23 cellular contexts compared by ENCODE assay signal in the genomic region with DNA sequence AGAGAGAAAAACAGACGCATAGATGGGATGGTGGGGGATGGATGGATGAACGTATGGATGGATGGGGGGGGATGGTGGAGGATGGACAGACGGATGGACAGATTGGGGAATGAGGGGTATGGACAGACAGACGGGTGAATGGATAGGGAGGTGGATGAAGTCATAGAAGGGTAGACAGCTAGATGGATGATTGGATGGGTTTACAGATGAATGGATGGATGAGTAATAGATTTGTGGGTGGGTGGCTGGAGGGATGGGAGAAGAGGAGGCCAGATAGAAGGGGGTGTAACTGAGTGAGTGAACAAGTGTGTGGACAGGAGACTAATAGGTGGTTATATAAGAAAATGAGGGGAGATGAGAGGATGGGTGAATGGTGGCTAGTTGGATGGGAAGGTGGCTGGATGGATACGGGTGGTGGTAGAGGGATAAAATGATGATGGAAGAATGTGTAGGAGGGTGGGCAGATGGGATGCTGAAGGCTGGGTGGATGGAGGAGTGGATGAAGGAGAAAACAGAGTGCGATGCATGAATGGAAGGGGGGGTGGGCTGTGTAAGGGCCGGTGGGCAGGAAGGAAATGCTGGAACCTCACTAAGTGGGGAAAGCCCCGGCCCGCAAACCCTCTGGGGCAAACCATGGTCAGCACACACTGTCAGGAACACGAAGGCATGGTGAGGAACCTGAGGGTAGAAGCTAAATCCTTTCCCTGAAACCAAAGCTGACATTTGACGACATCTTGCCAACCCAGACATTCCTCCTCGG. TPM values are rescaled to one million over a fixed set of nuclear protein-coding genes. Genes with fewer than 3 reads are reported as not detected.
A peak's percentile ranks its signal among the peaks of the same experiment; 100 is the strongest.
DNase-seq lines count a peak whose midpoint lies in the region; ATAC-seq and TF ChIP-seq lines count a peak whose summit lies in the region.
"Had no signal": no experiment of that assay in that cellular context is flagged by ENCODE, and none has a peak within 500 bp of the region (broad histone marks: within the 10 kb centered on the region; RNA-seq: fewer than 3 reads in every experiment).

No MANE protein-coding gene starts in this region.

- no peaks in the 10 kb centered on the region for H3K9me2 ChIP-seq in MM.1S (replicated peaks; ENCODE audit: insufficient read depth, low read length)

- no peaks in the 10 kb centered on the region for H3F3A ChIP-seq in MM.1S (ENCODE audit: insufficient read depth, low read length)

- H3K9ac ChIP-seq in MM.1S (ENCODE audit: low read length): no peak overlapping the region
- H3K9ac ChIP-seq: parathyroid adenoma had no signal

- no peak overlapping the region for H3K4me2 ChIP-seq in MM.1S (ENCODE audit: low read depth, low read length)
- H3K4me2 ChIP-seq: smooth muscle cell had no signal

- TF ChIP-seq CTCF in coronary artery (IDR thresholded peaks at IDR 0.05) (no peak), omental fat pad (IDR thresholded peaks at IDR 0.05) (no peak), tibial nerve (IDR thresholded peaks at IDR 0.05) (no peak), MM.1S (IDR thresholded peaks at IDR 0.05; ENCODE audit: low read length) (no peak), adrenal gland (IDR thresholded peaks at IDR 0.05) (no peak)

- H2AFZ ChIP-seq in MM.1S (ENCODE audit: low read length): no peak overlapping the region
- H2AFZ ChIP-seq: parathyroid adenoma had no signal

- peak overlapping the region; percentile 88 to 95 for H3K27ac ChIP-seq in coronary artery
- peak overlapping the region; percentile 72 to 93 (median 80) for H3K27ac ChIP-seq in tibial nerve
- H3K27ac ChIP-seq in MM.1S (ENCODE audit: low read length): no peak overlapping the region
- peak overlapping the region in 2 of 5 donors; percentile 70 to 78 for H3K27ac ChIP-seq in adrenal gland
- H3K27ac ChIP-seq: epithelial cell of prostate, parathyroid adenoma had no signal

- TF ChIP-seq POLR2A in tibial nerve (IDR thresholded peaks at IDR 0.05) (no peak), adrenal gland (IDR thresholded peaks at IDR 0.05) (no peak)

- H4K20me1 ChIP-seq in MM.1S (ENCODE audit: insufficient read depth, low read length): no peaks in the 10 kb centered on the region

- peak overlapping the region; percentile 31 for H3K4me3 ChIP-seq in coronary artery
- no peak overlapping the region for H3K4me3 ChIP-seq in tibial nerve
- H3K4me3 ChIP-seq in MM.1S (ENCODE audit: low read length): no peak overlapping the region
- no peak overlapping the region for H3K4me3 ChIP-seq in adrenal gland
- H3K4me3 ChIP-seq: smooth muscle cell had no signal

- DNase-seq in HT1080 (ENCODE audit: low read depth) (peak; percentile 31), coronary artery (ENCODE audit: low spot score) (no peak), omental fat pad (ENCODE audit: low spot score) (no peak), tibial nerve (ENCODE audit: low spot score in 2 of 2) (no peak), MM.1S (no peak), adrenal gland (no peak)
- no peak for DNase-seq in activated CD4-positive, CD25-positive, alpha-beta regulatory T cell treated with anti-CD3 and anti-CD28 coated beads, Interleukin-2, amount 50 U/mL, for 72 hours
- DNase-seq: activated CD4-positive, alpha-beta T cell treated with anti-CD3 and anti-CD28 coated beads for 48 hours; activated CD8-positive, alpha-beta memory T cell treated with anti-CD3 and anti-CD28 coated beads, Interleukin-2, amount 10 ng/mL, durations not matched to agents 7 days and 5 days; CD8-positive, alpha-beta memory T cell; left colon; NCI-H1048; NCI-H187 treated with DMSO at 0.1 percent for 48 hours; NCI-H2227 treated with DMSO at 0.1 percent for 48 hours; NCI-H774; PC-3; SHP77 treated with DMSO at 0.1 percent for 48 hours; stimulated activated CD4-positive, alpha-beta T cell treated with anti-CD3 and anti-CD28 coated beads, Interleukin-4, amount 100 ng/mL, for 24 hours; T-helper 1 cell had no signal

- WGBS in tibial nerve, 2 donors: 42 to 47% methylated on average over 12 of the region's 12 CpGs
- WGBS in adrenal gland, 4 donors: 81 to 90% (median 85%) methylated on average over 12 of the region's 12 CpGs

- H3K79me2 ChIP-seq in MM.1S (ENCODE audit: low read length): no peaks in the 10 kb centered on the region
- H3K79me2 ChIP-seq: parathyroid adenoma had no signal

- TF ChIP-seq EP300 in tibial nerve (IDR thresholded peaks at IDR 0.05): no peak

- peak; percentile 47 for ATAC-seq in omental fat pad (ENCODE audit: low FRiP score)
- ATAC-seq: activated CD8-positive, alpha-beta memory T cell treated with anti-CD3 and anti-CD28 coated beads, Interleukin-2, amount 10 ng/mL, durations not matched to agents 7 days and 5 days; left colon; naive thymus-derived CD8-positive, alpha-beta T cell; PC-3 had no signal

- H3K9me3 ChIP-seq in tibial nerve: no peaks in the 10 kb centered on the region
- H3K9me3 ChIP-seq in MM.1S (replicated peaks; ENCODE audit: insufficient read depth, low read length): no peaks in the 10 kb centered on the region
- no peaks in the 10 kb centered on the region for H3K9me3 ChIP-seq in adrenal gland (replicated peaks in 1 of 3)

- H3K4me1 ChIP-seq in tibial nerve (peaks cover 0 to 97% (median 67%) of the 10 kb centered on the region in 4 donors), MM.1S (ENCODE audit: low read length) (no peaks in the 10 kb centered on the region), adrenal gland (replicated peaks in 1 of 2) (peaks cover 0 to 20% of the 10 kb centered on the region in 2 donors)

- H3K27me3 ChIP-seq in tibial nerve (no peaks in the 10 kb centered on the region), MM.1S (replicated peaks; ENCODE audit: insufficient read depth, low read length) (peaks cover 87% of the 10 kb centered on the region), adrenal gland (no peaks in the 10 kb centered on the region)

- intact Hi-C loops in adrenal gland (cut with DNase I): no loop called here

- H3K36me3 ChIP-seq in tibial nerve (no peaks in the 10 kb centered on the region), MM.1S (replicated peaks; ENCODE audit: insufficient read depth, low read length) (no peaks in the 10 kb centered on the region), adrenal gland (replicated peaks in 1 of 2) (no peaks in the 10 kb centered on the region)

RNA-seq across cellular contexts. Expression of gene ARVCF, which starts 21.6 kb away (rescaled TPM):
- 3.7 and 8.4 TPM in 2 replicates for total RNA-seq in HT1080 (2014; rRNA removed; shearing (Covaris generic))
- polyA plus RNA-seq in HT1080 (2015; cell fraction: cytosol; rRNA removed): 2.7 and 3.2 TPM in 2 replicates
- 17.3 and 19.9 TPM in 2 replicates for polyA plus RNA-seq in HT1080 (2015; cell fraction: nucleus; rRNA removed)
- total RNA-seq in omental fat pad: 10 to 100 TPM in 2 of 4 donors, 1 to 10 TPM in 2; 6.5 to 20.0 (median 9.3) TPM
- 10 to 100 TPM; 47.5 to 98.3 (median 80.6) TPM for total RNA-seq in tibial nerve
- 10 to 100 TPM in 6 of 8 donors, 1 to 10 TPM in 2; 8.5 to 46.1 (median 23.9) TPM for total RNA-seq in adrenal gland
- polyA plus RNA-seq in adrenal gland: 10 to 100 TPM in 2 of 3 donors, 1 to 10 TPM in 1; 1.2 to 74.8 (median 18.8) TPM

RNA-seq across cellular contexts. Expression of gene TANGO2, which starts 25.9 kb away (rescaled TPM):
- 17.2 and 18.8 TPM in 2 replicates for total RNA-seq in HT1080 (2014; rRNA removed; shearing (Covaris generic))
- 13.9 and 17.9 TPM in 2 replicates for polyA plus RNA-seq in HT1080 (2015; cell fraction: cytosol; rRNA removed)
- polyA plus RNA-seq in HT1080 (2015; cell fraction: nucleus; rRNA removed): 19.0 and 23.6 TPM in 2 replicates
- 10 to 100 TPM; 35.3 to 48.4 (median 37.9) TPM for total RNA-seq in omental fat pad
- total RNA-seq in tibial nerve: 10 to 100 TPM; 31.7 to 56.7 (median 39.0) TPM
- 10 to 100 TPM; 36.3 to 87.0 (median 48.3) TPM for total RNA-seq in adrenal gland
- 10 to 100 TPM; 25.1 to 42.6 (median 38.5) TPM for polyA plus RNA-seq in adrenal gland

RNA-seq across cellular contexts. Expression of gene TXNRD2, which starts 53.4 kb away (rescaled TPM):
- total RNA-seq in HT1080 (2014; rRNA removed; shearing (Covaris generic)): 94.5 and 120 TPM in 2 replicates
- 40.5 and 56.9 TPM in 2 replicates for polyA plus RNA-seq in HT1080 (2015; cell fraction: cytosol; rRNA removed)
- 76.8 and 78.5 TPM in 2 replicates for polyA plus RNA-seq in HT1080 (2015; cell fraction: nucleus; rRNA removed)
- 10 to 100 TPM; 10.1 to 24.4 (median 15.1) TPM for total RNA-seq in omental fat pad
- total RNA-seq in tibial nerve: 10 to 100 TPM; 34.8 to 40.6 (median 37.8) TPM
- total RNA-seq in adrenal gland: 10 to 100 TPM; 41.7 to 74.2 (median 56.5) TPM
- polyA plus RNA-seq in adrenal gland: 100 to 1,000 TPM in 2 of 3 donors, 10 to 100 TPM in 1; 39.6 to 171 (median 148) TPM
- total RNA-seq: smooth muscle cell had no signal

RNA-seq across cellular contexts. Expression of gene COMT, which starts 53.5 kb away (rescaled TPM):
- 154 and 165 TPM in 2 replicates for total RNA-seq in HT1080 (2014; rRNA removed; shearing (Covaris generic))
- 238 and 253 TPM in 2 replicates for polyA plus RNA-seq in HT1080 (2015; cell fraction: cytosol; rRNA removed)
- 124 and 147 TPM in 2 replicates for polyA plus RNA-seq in HT1080 (2015; cell fraction: nucleus; rRNA removed)
- total RNA-seq in omental fat pad (100 to 1,000 TPM; 166 to 214 (median 180) TPM), tibial nerve (100 to 1,000 TPM; 212 to 306 (median 240) TPM), adrenal gland (100 to 1,000 TPM; 268 to 743 (median 528) TPM)
- polyA plus RNA-seq in adrenal gland: 100 to 1,000 TPM in 1 of 3 donors, 10 to 100 TPM in 2; 51.3 to 220 (median 65.5) TPM
